ENCODE assay signal across 1 cellular context in genomic region chr17:50684612-50685333, GRCh38.
TF ChIP-seq lines count a peak whose summit lies in the region.

No MANE protein-coding gene starts in this region.

TF ChIP-seq in HepG2, 621 proteins besides CTCF, POLR2A, EP300 and RAD21 (continued from another document and continues in another):
- TF ChIP-seq UBTF (CRISPR knock-in tag; IDR thresholded peaks at IDR 0.05) (peak; percentile 80), MED13 (CRISPR knock-in tag; IDR thresholded peaks at IDR 0.05) (peak; percentile 96), MXD1 (CRISPR knock-in tag; IDR thresholded peaks at IDR 0.05) (no peak), ZBTB42 (CRISPR knock-in tag; IDR thresholded peaks at IDR 0.05) (peak; percentile 82; the same call in 1 of the 2 replicates), GABPB1 (CRISPR knock-in tag; IDR thresholded peaks at IDR 0.05) (peak; percentile 82), YEATS2 (CRISPR knock-in tag; IDR thresholded peaks at IDR 0.05; ENCODE audit: borderline replicate concordance) (peak; percentile 86; the same call in 1 of the 2 replicates), RFXAP (CRISPR knock-in tag; IDR thresholded peaks at IDR 0.05; ENCODE audit: borderline replicate concordance) (peak; percentile 86), WIZ (CRISPR knock-in tag; IDR thresholded peaks at IDR 0.05) (no peak), ZSCAN25 (CRISPR knock-in tag; IDR thresholded peaks at IDR 0.05) (peak; percentile 89), JDP2 (CRISPR knock-in tag; IDR thresholded peaks at IDR 0.05; ENCODE audit: borderline replicate concordance) (peak; percentile 79; the same call in 1 of the 2 replicates), ZBTB46 (CRISPR knock-in tag; IDR thresholded peaks at IDR 0.05; ENCODE audit: borderline replicate concordance) (peak; percentile 53; the same call in 1 of the 2 replicates), ZNF280B (CRISPR knock-in tag; IDR thresholded peaks at IDR 0.05; ENCODE audit: borderline replicate concordance) (peak; percentile 76; the same call in 1 of the 2 replicates), SCMH1 (CRISPR knock-in tag; IDR thresholded peaks at IDR 0.05; ENCODE audit: borderline replicate concordance) (no peak), ZFP36L2 (CRISPR knock-in tag; IDR thresholded peaks at IDR 0.05) (no peak), ZNF598 (CRISPR knock-in tag; IDR thresholded peaks at IDR 0.05; ENCODE audit: borderline replicate concordance) (peak; percentile 77; the same call in 1 of the 2 replicates), ZNF234 (CRISPR knock-in tag; conservative IDR thresholded peaks at IDR 0.05) (no peak), NR2F2 (IDR thresholded peaks at IDR 0.05; ENCODE audit: borderline replicate concordance, low read depth) (peak; percentile 96), ZKSCAN1 (IDR thresholded peaks at IDR 0.05; ENCODE audit: low read length) (no peak), KLF12 (CRISPR knock-in tag; IDR thresholded peaks at IDR 0.05; ENCODE audit: borderline replicate concordance) (peak; percentile 84; the same call in 1 of the 2 replicates), TOE1 (CRISPR knock-in tag; IDR thresholded peaks at IDR 0.05) (peak; percentile 59; the same call in 1 of the 2 replicates), HDAC1 (CRISPR knock-in tag; IDR thresholded peaks at IDR 0.05) (peak; percentile 92), ZNF546 (CRISPR knock-in tag; conservative IDR thresholded peaks at IDR 0.05) (peak; percentile 94; the same call in 1 of the 2 replicates), PTBP1 (IDR thresholded peaks at IDR 0.05; ENCODE audit: low read depth, low read length, poor library complexity, severe bottlenecking) (peak; percentile 76), ZNF275 (CRISPR knock-in tag; IDR thresholded peaks at IDR 0.05; ENCODE audit: borderline replicate concordance) (peak; percentile 74; the same call in 1 of the 2 replicates), ZNF180 (CRISPR knock-in tag; IDR thresholded peaks at IDR 0.05; ENCODE audit: borderline replicate concordance, low read depth) (no peak), ZNF503 (CRISPR knock-in tag; IDR thresholded peaks at IDR 0.05) (peak; percentile 94), ZNF672 (CRISPR knock-in tag; IDR thresholded peaks at IDR 0.05) (no peak)
- TF ChIP-seq, protein P1, sequence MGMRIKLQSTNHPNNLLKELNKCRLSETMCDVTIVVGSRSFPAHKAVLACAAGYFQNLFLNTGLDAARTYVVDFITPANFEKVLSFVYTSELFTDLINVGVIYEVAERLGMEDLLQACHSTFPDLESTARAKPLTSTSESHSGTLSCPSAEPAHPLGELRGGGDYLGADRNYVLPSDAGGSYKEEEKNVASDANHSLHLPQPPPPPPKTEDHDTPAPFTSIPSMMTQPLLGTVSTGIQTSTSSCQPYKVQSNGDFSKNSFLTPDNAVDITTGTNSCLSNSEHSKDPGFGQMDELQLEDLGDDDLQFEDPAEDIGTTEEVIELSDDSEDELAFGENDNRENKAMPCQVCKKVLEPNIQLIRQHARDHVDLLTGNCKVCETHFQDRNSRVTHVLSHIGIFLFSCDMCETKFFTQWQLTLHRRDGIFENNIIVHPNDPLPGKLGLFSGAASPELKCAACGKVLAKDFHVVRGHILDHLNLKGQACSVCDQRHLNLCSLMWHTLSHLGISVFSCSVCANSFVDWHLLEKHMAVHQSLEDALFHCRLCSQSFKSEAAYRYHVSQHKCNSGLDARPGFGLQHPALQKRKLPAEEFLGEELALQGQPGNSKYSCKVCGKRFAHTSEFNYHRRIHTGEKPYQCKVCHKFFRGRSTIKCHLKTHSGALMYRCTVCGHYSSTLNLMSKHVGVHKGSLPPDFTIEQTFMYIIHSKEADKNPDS (CRISPR knock-in tag; IDR thresholded peaks at IDR 0.05) = 0 out of 2 replicates have a peak, but pooled peaks have one; percentile 78
- TF ChIP-seq, protein P2, sequence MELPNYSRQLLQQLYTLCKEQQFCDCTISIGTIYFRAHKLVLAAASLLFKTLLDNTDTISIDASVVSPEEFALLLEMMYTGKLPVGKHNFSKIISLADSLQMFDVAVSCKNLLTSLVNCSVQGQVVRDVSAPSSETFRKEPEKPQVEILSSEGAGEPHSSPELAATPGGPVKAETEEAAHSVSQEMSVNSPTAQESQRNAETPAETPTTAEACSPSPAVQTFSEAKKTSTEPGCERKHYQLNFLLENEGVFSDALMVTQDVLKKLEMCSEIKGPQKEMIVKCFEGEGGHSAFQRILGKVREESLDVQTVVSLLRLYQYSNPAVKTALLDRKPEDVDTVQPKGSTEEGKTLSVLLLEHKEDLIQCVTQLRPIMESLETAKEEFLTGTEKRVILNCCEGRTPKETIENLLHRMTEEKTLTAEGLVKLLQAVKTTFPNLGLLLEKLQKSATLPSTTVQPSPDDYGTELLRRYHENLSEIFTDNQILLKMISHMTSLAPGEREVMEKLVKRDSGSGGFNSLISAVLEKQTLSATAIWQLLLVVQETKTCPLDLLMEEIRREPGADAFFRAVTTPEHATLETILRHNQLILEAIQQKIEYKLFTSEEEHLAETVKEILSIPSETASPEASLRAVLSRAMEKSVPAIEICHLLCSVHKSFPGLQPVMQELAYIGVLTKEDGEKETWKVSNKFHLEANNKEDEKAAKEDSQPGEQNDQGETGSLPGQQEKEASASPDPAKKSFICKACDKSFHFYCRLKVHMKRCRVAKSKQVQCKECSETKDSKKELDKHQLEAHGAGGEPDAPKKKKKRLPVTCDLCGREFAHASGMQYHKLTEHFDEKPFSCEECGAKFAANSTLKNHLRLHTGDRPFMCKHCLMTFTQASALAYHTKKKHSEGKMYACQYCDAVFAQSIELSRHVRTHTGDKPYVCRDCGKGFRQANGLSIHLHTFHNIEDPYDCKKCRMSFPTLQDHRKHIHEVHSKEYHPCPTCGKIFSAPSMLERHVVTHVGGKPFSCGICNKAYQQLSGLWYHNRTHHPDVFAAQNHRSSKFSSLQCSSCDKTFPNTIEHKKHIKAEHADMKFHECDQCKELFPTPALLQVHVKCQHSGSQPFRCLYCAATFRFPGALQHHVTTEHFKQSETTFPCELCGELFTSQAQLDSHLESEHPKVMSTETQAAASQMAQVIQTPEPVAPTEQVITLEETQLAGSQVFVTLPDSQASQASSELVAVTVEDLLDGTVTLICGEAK (IDR thresholded peaks at IDR 0.05) = no peak
- TF ChIP-seq, protein P2 (CRISPR knock-in tag; IDR thresholded peaks at IDR 0.05) = peak; percentile 87
- TF ChIP-seq, protein P3, sequence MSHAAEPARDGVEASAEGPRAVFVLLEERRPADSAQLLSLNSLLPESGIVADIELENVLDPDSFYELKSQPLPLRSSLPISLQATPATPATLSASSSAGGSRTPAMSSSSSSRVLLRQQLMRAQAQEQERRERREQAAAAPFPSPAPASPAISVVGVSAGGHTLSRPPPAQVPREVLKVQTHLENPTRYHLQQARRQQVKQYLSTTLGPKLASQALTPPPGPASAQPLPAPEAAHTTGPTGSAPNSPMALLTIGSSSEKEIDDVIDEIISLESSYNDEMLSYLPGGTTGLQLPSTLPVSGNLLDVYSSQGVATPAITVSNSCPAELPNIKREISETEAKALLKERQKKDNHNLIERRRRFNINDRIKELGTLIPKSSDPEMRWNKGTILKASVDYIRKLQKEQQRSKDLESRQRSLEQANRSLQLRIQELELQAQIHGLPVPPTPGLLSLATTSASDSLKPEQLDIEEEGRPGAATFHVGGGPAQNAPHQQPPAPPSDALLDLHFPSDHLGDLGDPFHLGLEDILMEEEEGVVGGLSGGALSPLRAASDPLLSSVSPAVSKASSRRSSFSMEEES (CRISPR knock-in tag; IDR thresholded peaks at IDR 0.05) = peak; percentile 62; the same call in 1 of the 2 replicates
- TF ChIP-seq, protein P4, sequence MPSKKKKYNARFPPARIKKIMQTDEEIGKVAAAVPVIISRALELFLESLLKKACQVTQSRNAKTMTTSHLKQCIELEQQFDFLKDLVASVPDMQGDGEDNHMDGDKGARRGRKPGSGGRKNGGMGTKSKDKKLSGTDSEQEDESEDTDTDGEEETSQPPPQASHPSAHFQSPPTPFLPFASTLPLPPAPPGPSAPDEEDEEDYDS (CRISPR knock-in tag; IDR thresholded peaks at IDR 0.05) = peak; percentile 94
